In the genomic region with DNA sequence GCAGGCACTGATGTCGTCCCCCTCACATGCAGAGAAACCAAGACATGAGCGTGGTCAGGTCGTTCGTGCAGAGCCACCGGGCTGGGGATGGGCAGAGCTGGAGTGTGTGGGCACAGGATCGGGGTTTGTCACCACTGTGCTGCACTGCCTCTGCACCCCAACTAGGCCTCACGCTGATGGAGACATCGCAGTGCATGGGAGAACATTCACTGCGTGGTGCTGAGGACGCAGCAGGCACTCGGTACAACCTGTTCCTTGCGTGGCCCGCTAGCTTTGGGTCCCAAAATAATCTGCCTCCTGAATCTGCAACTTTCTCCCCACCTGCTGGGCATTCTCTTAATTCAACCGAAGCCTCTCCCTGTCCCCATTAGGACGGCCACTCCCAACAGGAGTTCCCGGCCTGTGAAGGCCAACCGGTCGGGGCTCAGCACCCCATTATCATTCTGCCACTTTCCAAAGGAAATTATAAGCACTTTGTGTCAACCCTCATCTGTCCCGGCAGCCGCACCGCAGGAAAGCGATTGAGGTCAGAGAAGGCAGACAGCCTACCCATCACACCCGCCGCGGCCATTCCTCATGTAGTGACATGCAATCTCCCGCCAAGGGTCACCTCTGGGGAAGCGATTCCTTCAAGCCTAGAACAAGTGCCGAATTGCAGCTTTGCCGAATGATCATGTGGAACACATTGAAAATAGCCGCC, we compare ENCODE assay signal across 1 cellular context.
TF ChIP-seq lines count a peak whose summit lies in the region.

No MANE protein-coding gene starts in this region.

TF ChIP-seq in GM23338, 12 proteins besides CTCF, POLR2A, EP300 and RAD21 (continued from another document):
- TF ChIP-seq, protein P1, sequence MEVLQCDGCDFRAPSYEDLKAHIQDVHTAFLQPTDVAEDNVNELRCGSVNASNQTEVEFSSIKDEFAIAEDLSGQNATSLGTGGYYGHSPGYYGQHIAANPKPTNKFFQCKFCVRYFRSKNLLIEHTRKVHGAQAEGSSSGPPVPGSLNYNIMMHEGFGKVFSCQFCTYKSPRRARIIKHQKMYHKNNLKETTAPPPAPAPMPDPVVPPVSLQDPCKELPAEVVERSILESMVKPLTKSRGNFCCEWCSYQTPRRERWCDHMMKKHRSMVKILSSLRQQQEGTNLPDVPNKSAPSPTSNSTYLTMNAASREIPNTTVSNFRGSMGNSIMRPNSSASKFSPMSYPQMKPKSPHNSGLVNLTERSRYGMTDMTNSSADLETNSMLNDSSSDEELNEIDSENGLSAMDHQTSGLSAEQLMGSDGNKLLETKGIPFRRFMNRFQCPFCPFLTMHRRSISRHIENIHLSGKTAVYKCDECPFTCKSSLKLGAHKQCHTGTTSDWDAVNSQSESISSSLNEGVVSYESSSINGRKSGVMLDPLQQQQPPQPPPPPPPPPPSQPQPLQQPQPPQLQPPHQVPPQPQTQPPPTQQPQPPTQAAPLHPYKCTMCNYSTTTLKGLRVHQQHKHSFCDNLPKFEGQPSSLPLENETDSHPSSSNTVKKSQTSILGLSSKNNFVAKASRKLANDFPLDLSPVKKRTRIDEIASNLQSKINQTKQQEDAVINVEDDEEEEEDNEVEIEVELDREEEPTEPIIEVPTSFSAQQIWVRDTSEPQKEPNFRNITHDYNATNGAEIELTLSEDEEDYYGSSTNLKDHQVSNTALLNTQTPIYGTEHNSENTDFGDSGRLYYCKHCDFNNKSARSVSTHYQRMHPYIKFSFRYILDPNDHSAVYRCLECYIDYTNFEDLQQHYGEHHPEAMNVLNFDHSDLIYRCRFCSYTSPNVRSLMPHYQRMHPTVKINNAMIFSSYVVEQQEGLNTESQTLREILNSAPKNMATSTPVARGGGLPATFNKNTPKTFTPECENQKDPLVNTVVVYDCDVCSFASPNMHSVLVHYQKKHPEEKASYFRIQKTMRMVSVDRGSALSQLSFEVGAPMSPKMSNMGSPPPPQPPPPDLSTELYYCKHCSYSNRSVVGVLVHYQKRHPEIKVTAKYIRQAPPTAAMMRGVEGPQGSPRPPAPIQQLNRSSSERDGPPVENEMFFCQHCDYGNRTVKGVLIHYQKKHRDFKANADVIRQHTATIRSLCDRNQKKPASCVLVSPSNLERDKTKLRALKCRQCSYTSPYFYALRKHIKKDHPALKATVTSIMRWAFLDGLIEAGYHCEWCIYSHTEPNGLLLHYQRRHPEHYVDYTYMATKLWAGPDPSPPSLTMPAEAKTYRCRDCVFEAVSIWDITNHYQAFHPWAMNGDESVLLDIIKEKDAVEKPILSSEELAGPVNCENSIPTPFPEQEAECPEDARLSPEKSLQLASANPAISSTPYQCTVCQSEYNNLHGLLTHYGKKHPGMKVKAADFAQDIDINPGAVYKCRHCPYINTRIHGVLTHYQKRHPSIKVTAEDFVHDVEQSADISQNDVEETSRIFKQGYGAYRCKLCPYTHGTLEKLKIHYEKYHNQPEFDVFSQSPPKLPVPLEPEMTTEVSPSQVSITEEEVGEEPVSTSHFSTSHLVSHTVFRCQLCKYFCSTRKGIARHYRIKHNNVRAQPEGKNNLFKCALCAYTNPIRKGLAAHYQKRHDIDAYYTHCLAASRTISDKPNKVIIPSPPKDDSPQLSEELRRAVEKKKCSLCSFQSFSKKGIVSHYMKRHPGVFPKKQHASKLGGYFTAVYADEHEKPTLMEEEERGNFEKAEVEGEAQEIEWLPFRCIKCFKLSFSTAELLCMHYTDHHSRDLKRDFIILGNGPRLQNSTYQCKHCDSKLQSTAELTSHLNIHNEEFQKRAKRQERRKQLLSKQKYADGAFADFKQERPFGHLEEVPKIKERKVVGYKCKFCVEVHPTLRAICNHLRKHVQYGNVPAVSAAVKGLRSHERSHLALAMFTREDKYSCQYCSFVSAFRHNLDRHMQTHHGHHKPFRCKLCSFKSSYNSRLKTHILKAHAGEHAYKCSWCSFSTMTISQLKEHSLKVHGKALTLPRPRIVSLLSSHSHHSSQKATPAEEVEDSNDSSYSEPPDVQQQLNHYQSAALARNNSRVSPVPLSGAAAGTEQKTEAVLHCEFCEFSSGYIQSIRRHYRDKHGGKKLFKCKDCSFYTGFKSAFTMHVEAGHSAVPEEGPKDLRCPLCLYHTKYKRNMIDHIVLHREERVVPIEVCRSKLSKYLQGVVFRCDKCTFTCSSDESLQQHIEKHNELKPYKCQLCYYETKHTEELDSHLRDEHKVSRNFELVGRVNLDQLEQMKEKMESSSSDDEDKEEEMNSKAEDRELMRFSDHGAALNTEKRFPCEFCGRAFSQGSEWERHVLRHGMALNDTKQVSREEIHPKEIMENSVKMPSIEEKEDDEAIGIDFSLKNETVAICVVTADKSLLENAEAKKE (CRISPR knock-in tag; IDR thresholded peaks at IDR 0.05): no peak
TF ChIP-seq in GM23338: peak in this region for 0.
